8 cellular contexts compared by ENCODE assay signal in the genomic region with DNA sequence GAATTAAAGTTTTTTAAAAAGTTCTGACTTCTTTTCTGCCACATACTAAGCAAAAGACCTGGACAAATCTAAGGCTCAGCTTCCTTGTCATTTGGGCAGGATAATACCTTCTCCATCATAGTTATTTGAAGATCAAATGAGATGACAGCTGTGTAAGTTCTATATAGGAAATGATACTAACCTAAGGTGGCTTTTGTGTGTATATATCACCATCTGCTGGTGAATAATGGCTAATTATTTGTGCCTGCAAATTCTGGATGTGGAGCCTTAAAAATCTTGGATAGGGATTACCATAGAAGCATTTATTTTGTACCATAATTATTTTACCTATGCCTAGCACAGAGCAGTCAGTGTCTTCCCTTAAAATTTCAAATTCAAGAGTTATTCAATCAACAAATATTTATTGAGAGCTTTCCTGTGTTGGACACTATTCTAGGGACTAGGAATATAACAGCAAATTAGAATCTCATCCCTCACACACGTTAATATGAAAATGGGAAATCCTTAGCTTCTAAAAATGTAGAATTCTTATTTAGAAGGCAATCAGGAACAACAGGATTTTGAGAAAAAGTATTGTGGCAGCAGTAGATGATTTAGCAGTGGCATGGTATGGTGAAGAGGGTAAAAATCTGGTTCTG.
DNase-seq lines count a peak whose midpoint lies in the region; ATAC-seq and TF ChIP-seq lines count a peak whose summit lies in the region.

No MANE protein-coding gene starts in this region.

- ATAC-seq in HG03565 (IDR thresholded peaks at IDR 0.05; ENCODE audit: unreplicated experiment) (no peak), HG03039 (IDR thresholded peaks at IDR 0.05; ENCODE audit: unreplicated experiment) (no peak)

- TF ChIP-seq CTCF in foreskin fibroblast (IDR thresholded peaks at IDR 0.05; ENCODE audit: low read depth, low read length) = peak; percentile 47
- peak; percentile 18 to 87 (median 77) for TF ChIP-seq CTCF in prostate gland (IDR thresholded peaks at IDR 0.05)

- WGBS in prostate gland = 56% methylated on average over 1 of the region's 1 CpG

- intact Hi-C loops in prostate gland (cut with DNase I) = loop anchor here (2.0 to 10.0 kb wide), 2 partner anchors 151 to 249 kb away; no protein-coding TSS in a partner anchor

- TF ChIP-seq POLR2A in prostate gland (IDR thresholded peaks at IDR 0.05) = no peak

- no peak overlapping the region for H3K27ac ChIP-seq in prostate gland

- H3K4me1 ChIP-seq in prostate gland (replicated peaks) = no peaks in the 10 kb centered on the region

- no peaks in the 10 kb centered on the region for H3K27me3 ChIP-seq in prostate gland (replicated peaks; ENCODE audit: insufficient read depth)

- H3K4me3 ChIP-seq in foreskin fibroblast (ENCODE audit: low read depth in 1 of 2, low read length in 2 of 2) (no peak overlapping the region), prostate gland (no peak overlapping the region)

- DNase-seq in NCI-H510A treated with DMSO at 0.1 percent for 48 hours (lab: John Stamatoyannopoulos, UW) (peak; percentile 31), NCI-H510A (lab: John Stamatoyannopoulos, UW) (no peak), NAMALWA (ENCODE audit: low spot score) (peak; percentile 67), SW480 (ENCODE audit: low spot score) (peak; percentile 71), foreskin fibroblast (peak; percentile 21 to 66), prostate gland (ENCODE audit: low spot score) (no peak)

- H3K9me3 ChIP-seq in prostate gland = no peaks in the 10 kb centered on the region

- no peaks in the 10 kb centered on the region for H3K36me3 ChIP-seq in prostate gland

Comparison
In these comparisons a context has a peak if more than half of its experiments do, and no peak if none do; other contexts are left out.
1. DNase-seq: peak in NCI-H510A treated with DMSO at 0.1 percent for 48 hours (single experiment), NAMALWA (single experiment), SW480 (single experiment) and foreskin fibroblast (2 of 2); none in NCI-H510A (single experiment) and prostate gland (single experiment).